Comparison of ENCODE assay signal across 23 cellular contexts in genomic region chr6:163390770-163391169, GRCh38.
"Had no signal": no experiment of that assay in that cellular context is flagged by ENCODE, and none has a peak within 500 bp of the region (broad histone marks: within the 10 kb centered on the region; RNA-seq: fewer than 3 reads in every experiment).

No MANE protein-coding gene starts in this region.

- H3K4me3 ChIP-seq: dorsolateral prefrontal cortex, gastrocnemius medialis, lung, mucosa of descending colon, prostate gland, sigmoid colon, stomach, thyroid gland had no signal

- H3K27me3 ChIP-seq: dorsolateral prefrontal cortex, gastrocnemius medialis, sigmoid colon, stomach, thyroid gland had no signal

- H3K4me1 ChIP-seq: prostate gland had no signal

- H3K27ac ChIP-seq: gastrocnemius medialis, prostate gland, sigmoid colon, stomach, thyroid gland had no signal

- H3K27ac Mint-ChIP-seq: memory B cell; mesothelial cell of epicardium; naive B cell; natural killer cell treated with Interleukin-12 subunit alpha and Interleukin-12 subunit beta and Interleukin-15 and Interleukin-18, amount 100 ng/mL, for 72 hours; stimulated activated effector memory CD8-positive, alpha-beta T cell treated with anti-CD3 and anti-CD28 coated beads, Interleukin-12 subunit alpha, Interleukin-12 subunit beta, amount 100 ng/mL, for 72 hours had no signal

- H3K27me3 Mint-ChIP-seq: type B pancreatic cell had no signal

- DNase-seq: dorsolateral prefrontal cortex; effector CD4-positive, alpha-beta T cell; foreskin fibroblast; gastrocnemius medialis; head of caudate nucleus; mucosa of descending colon; naive B cell; right cardiac atrium; sigmoid colon; stimulated activated CD4-positive, alpha-beta T cell treated with anti-CD3 and anti-CD28 coated beads, Interleukin-2, amount 100 ng/mL, for 24 hours; stimulated activated CD4-positive, alpha-beta T cell treated with anti-CD3 and anti-CD28 coated beads, Interleukin-4, amount 100 ng/mL, for 24 hours; stimulated activated naive CD4-positive, alpha-beta T cell treated with Interleukin-2 at 50 U/mL for 16 hours; stomach; thyroid gland had no signal

- H3K36me3 Mint-ChIP-seq: memory B cell; mesothelial cell of epicardium; naive B cell; natural killer cell treated with Interleukin-12 subunit alpha and Interleukin-12 subunit beta and Interleukin-15 and Interleukin-18, amount 100 ng/mL, for 72 hours; stimulated activated effector memory CD8-positive, alpha-beta T cell treated with anti-CD3 and anti-CD28 coated beads, Interleukin-12 subunit alpha, Interleukin-12 subunit beta, amount 100 ng/mL, for 72 hours; type B pancreatic cell had no signal

- H3K4me1 Mint-ChIP-seq: memory B cell; naive B cell; stimulated activated effector memory CD8-positive, alpha-beta T cell treated with anti-CD3 and anti-CD28 coated beads, Interleukin-12 subunit alpha, Interleukin-12 subunit beta, amount 100 ng/mL, for 72 hours had no signal

- ATAC-seq: esophagus mucosa; gastrocnemius medialis; mucosa of descending colon; natural killer cell treated with Interleukin-12 subunit alpha and Interleukin-12 subunit beta and Interleukin-15 and Interleukin-18, amount 100 ng/mL, for 72 hours; right cardiac atrium; stimulated activated effector memory CD8-positive, alpha-beta T cell treated with anti-CD3 and anti-CD28 coated beads, Interleukin-12 subunit alpha, Interleukin-12 subunit beta, amount 100 ng/mL, for 72 hours had no signal

- H3K9me3 Mint-ChIP-seq: memory B cell; mesothelial cell of epicardium; naive B cell; natural killer cell treated with Interleukin-12 subunit alpha and Interleukin-12 subunit beta and Interleukin-15 and Interleukin-18, amount 100 ng/mL, for 72 hours; neural crest cell; stimulated activated effector memory CD8-positive, alpha-beta T cell treated with anti-CD3 and anti-CD28 coated beads, Interleukin-12 subunit alpha, Interleukin-12 subunit beta, amount 100 ng/mL, for 72 hours; type B pancreatic cell had no signal

- H3K4me3 Mint-ChIP-seq: memory B cell; mesothelial cell of epicardium; naive B cell; natural killer cell treated with Interleukin-12 subunit alpha and Interleukin-12 subunit beta and Interleukin-15 and Interleukin-18, amount 100 ng/mL, for 72 hours; neural crest cell; stimulated activated effector memory CD8-positive, alpha-beta T cell treated with anti-CD3 and anti-CD28 coated beads, Interleukin-12 subunit alpha, Interleukin-12 subunit beta, amount 100 ng/mL, for 72 hours; type B pancreatic cell had no signal

- H3K36me3 ChIP-seq: gastrocnemius medialis, prostate gland, sigmoid colon, stomach, thyroid gland had no signal

- H3K9me3 ChIP-seq: gastrocnemius medialis, mucosa of descending colon, prostate gland, sigmoid colon, stomach, thyroid gland had no signal
